23 cellular contexts compared by ENCODE assay signal in genomic region chr11:15720460-15720859, GRCh38.
A peak's percentile ranks its signal among the peaks of the same experiment; 100 is the strongest.
DNase-seq lines count a peak whose midpoint lies in the region; ATAC-seq and TF ChIP-seq lines count a peak whose summit lies in the region.
"Had no signal": no experiment of that assay in that cellular context is flagged by ENCODE, and none has a peak within 500 bp of the region (broad histone marks: within the 10 kb centered on the region; RNA-seq: fewer than 3 reads in every experiment).

No MANE protein-coding gene starts in this region.

- intact Hi-C loops in mucosa of descending colon (cut with DNase I, micrococcal nuclease) = no loop called here

- no peaks in the 10 kb centered on the region for H3K36me3 Mint-ChIP-seq in activated T-cell treated with anti-CD3 and anti-CD28 coated beads, Interleukin-2, amount 50 U/mL, for 4 hours (ENCODE audit: insufficient read depth)
- H3K36me3 Mint-ChIP-seq: mesothelial cell of epicardium had no signal

- no peaks in the 10 kb centered on the region for H3K9me3 Mint-ChIP-seq in activated T-cell treated with anti-CD3 and anti-CD28 coated beads, Interleukin-2, amount 50 U/mL, for 4 hours

- no peaks in the 10 kb centered on the region for H3K4me1 Mint-ChIP-seq in activated T-cell treated with anti-CD3 and anti-CD28 coated beads, Interleukin-2, amount 50 U/mL, for 4 hours (ENCODE audit: low read depth)
- H3K4me1 Mint-ChIP-seq: central memory CD8-positive, alpha-beta T cell; mesothelial cell of epicardium had no signal

- no peaks in the 10 kb centered on the region for H3K9me3 ChIP-seq in mucosa of descending colon
- H3K9me3 ChIP-seq: transverse colon had no signal

- no peaks in the 10 kb centered on the region for H3K4me1 ChIP-seq in mucosa of descending colon (ENCODE audit: low read depth)
- H3K4me1 ChIP-seq: transverse colon had no signal

- no peaks in the 10 kb centered on the region for H3K27me3 Mint-ChIP-seq in activated T-cell treated with anti-CD3 and anti-CD28 coated beads, Interleukin-2, amount 50 U/mL, for 4 hours (ENCODE audit: low read depth)
- H3K27me3 Mint-ChIP-seq: central memory CD8-positive, alpha-beta T cell had no signal

- no peak overlapping the region for H3K4me3 ChIP-seq in mucosa of descending colon
- H3K4me3 ChIP-seq: transverse colon had no signal

- DNase-seq in NCI-H2196 (lab: John Stamatoyannopoulos, UW; ENCODE audit: unreplicated experiment) = peak; percentile 13
- no peak for DNase-seq in NCI-H2196 treated with DMSO at 0.1 percent for 48 hours (lab: John Stamatoyannopoulos, UW; ENCODE audit: unreplicated experiment)
- peak; percentile 15 for DNase-seq in HT1080 (ENCODE audit: low read depth)
- DNase-seq in SW480 (ENCODE audit: low spot score) = peak; percentile 36
- DNase-seq in mucosa of descending colon = no peak
- no peak for DNase-seq in NCI-H1930 (lab: John Stamatoyannopoulos, UW)
- no peak for DNase-seq in activated T-cell treated with anti-CD3 and anti-CD28 coated beads, Interleukin-2, amount 50 U/mL, for 4 hours
- DNase-seq: activated CD4-positive, alpha-beta T cell treated with anti-CD3 and anti-CD28 coated beads for 48 hours; activated CD8-positive, alpha-beta memory T cell treated with anti-CD3 and anti-CD28 coated beads, Interleukin-2, amount 50 U/mL, for 48 hours; activated gamma-delta T cell treated with Interleukin-2 at 50 U/mL for 16 hours; amygdala; C1 segment of cervical spinal cord; effector memory CD8-positive, alpha-beta T cell; HFFc6; NCI-H1436; NCI-H526; stimulated activated CD4-positive, alpha-beta T cell treated with anti-CD3 and anti-CD28 coated beads, Interleukin-15, amount 100 ng/mL, for 24 hours; stimulated activated naive CD4-positive, alpha-beta T cell treated with Interleukin-2 at 50 U/mL for 16 hours; transverse colon had no signal

- no peak for TF ChIP-seq POLR2A in GM18505 (IDR thresholded peaks at IDR 0.05; ENCODE audit: borderline replicate concordance, extremely low read depth, insufficient read depth, insufficient read length)

- H3K36me3 ChIP-seq in mucosa of descending colon (ENCODE audit: low read depth) = no peaks in the 10 kb centered on the region
- H3K36me3 ChIP-seq: transverse colon had no signal

- ATAC-seq in mucosa of descending colon (peak; percentile 40), GM18505 (IDR thresholded peaks at IDR 0.05; ENCODE audit: unreplicated experiment) (no peak)
- ATAC-seq in activated T-cell treated with anti-CD3 and anti-CD28 coated beads, Interleukin-2, amount 50 U/mL, for 4 hours = no peak
- ATAC-seq: effector memory CD8-positive, alpha-beta T cell; Panc1 had no signal

- no peak overlapping the region for H3K4me3 Mint-ChIP-seq in activated T-cell treated with anti-CD3 and anti-CD28 coated beads, Interleukin-2, amount 50 U/mL, for 4 hours
- H3K4me3 Mint-ChIP-seq: central memory CD8-positive, alpha-beta T cell; effector memory CD8-positive, alpha-beta T cell; HFFc6; mesothelial cell of epicardium had no signal

- no peak for TF ChIP-seq CTCF in mucosa of descending colon (IDR thresholded peaks at IDR 0.05)

Comparison
In these comparisons a context has a peak if more than half of its experiments do, and no peak if none do; other contexts are left out.
1. DNase-seq: peak in NCI-H2196 (single experiment), HT1080 (single experiment) and SW480 (single experiment); none in NCI-H2196 treated with DMSO at 0.1 percent for 48 hours (single experiment), mucosa of descending colon (0 of 3), NCI-H1930 (0 of 2) and activated T-cell treated with anti-CD3 and anti-CD28 coated beads, Interleukin-2, amount 50 U/mL, for 4 hours (single experiment).